ENCODE assay signal across 5 cellular contexts in genomic region chr5:104187656-104188055, GRCh38.
"Had no signal": no experiment of that assay in that cellular context is flagged by ENCODE, and none has a peak within 500 bp of the region (broad histone marks: within the 10 kb centered on the region; RNA-seq: fewer than 3 reads in every experiment).

No MANE protein-coding gene starts in this region.

- DNase-seq: H9, HCEC 1CT, IMR-90 had no signal

- ATAC-seq: GM23338, K562 had no signal

- H3K4me2 ChIP-seq: GM23338 had no signal

- H3K4me3 ChIP-seq: GM23338, K562 had no signal

- H2AFZ ChIP-seq: GM23338 had no signal
